ENCODE assay signal across 8 cellular contexts in the genomic region with DNA sequence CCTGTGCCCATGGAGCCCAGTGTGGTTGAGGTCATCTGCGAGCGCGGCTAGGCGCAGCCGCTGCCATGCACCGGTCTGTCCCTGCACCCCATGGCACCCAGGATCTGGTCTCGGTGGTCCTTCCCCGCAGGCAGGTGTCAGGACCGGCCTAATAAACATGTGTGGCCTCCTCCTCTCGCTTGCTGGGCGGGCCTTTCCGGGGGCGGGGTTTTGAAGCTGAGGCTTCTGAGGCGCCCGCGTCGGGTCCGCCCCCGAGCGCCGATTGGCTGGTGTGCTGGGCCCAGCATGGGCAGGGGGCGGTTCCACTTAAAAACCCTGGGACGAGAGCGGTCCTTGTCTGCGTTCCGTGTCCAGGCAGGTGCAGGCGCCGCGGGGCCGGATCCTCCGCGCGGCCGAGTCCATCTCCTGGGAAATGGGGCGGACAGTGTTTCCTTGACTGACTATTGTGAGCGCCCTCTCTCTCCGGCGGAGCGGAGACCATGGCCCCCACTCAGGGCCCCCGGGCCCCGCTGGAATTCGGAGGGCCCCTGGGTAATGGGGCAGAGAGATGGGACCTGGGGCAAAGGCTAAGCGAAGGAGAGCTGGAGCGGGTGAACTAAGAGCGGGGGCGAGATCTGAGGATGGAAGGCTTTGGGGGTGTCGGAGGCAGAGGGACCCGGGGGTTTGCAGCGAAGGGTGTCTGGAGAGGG. TPM values are rescaled to one million over a fixed set of nuclear protein-coding genes. Genes with fewer than 3 reads are reported as not detected.
A peak's percentile ranks its signal among the peaks of the same experiment; 100 is the strongest.
DNase-seq lines count a peak whose midpoint lies in the region; ATAC-seq and TF ChIP-seq lines count a peak whose summit lies in the region.

Gene TM7SF2, plus strand, starts transcription at position 336 of the 689 bp plus-strand sequence. Its CDS starts 144 bp downstream, at position 480.

- POLR2A ChIA-PET in activated CD4-positive, alpha-beta memory T cell treated with anti-CD3 and anti-CD28 coated beads for 36 hours (lab: Charles Lee), result interaction anchor here (0.6 to 2.8 kb wide), 8 partner anchors 10 to 244 kb away, joined by 3 to 19 read pairs (median 5); partner anchors contain the start of genes CDCA5, FAU, MRPL49 and SYVN1

- H3K27me3 ChIP-seq in liver (ENCODE audit: control insufficient read depth in 4 of 4, insufficient read depth in 4 of 4, low read length in 3 of 4), result no peaks in the 10 kb centered on the region

- peak within 1 kb of the TSS; percentile 31 to 62 for H3K9ac ChIP-seq in liver (ENCODE audit: low read depth in 1 of 2, low read length in 2 of 2)

- H3K4me1 Mint-ChIP-seq in activated CD4-positive, alpha-beta memory T cell treated with anti-CD3 and anti-CD28 coated beads for 36 hours (ENCODE audit: low read depth), result peaks cover 55% of the 10 kb centered on the region

- H3K9me3 ChIP-seq in liver (ENCODE audit: control insufficient read depth in 4 of 4, low read length in 3 of 4), result no peaks in the 10 kb centered on the region

- CTCF ChIA-PET in activated CD4-positive, alpha-beta memory T cell treated with anti-CD3 and anti-CD28 coated beads for 36 hours (lab: Charles Lee), result interaction anchor here (0.6 to 6.7 kb wide), 15 partner anchors 8 to 909 kb away, joined by 3 to 122 read pairs (median 8); partner anchors contain the start of genes ARL2, CAPN1, CDCA5 and FAU

- peaks cover 0 to 13% (median 10%) of the 10 kb centered on the region in 4 donors for H3K36me3 ChIP-seq in liver (ENCODE audit: control insufficient read depth in 4 of 4, insufficient read depth in 3 of 4, low read depth in 1 of 4, low read length in 3 of 4)

- ATAC-seq in GM19043 (IDR thresholded peaks at IDR 0.05; ENCODE audit: low read depth, unreplicated experiment), result peak; percentile 57
- ATAC-seq in HG03460 (IDR thresholded peaks at IDR 0.05; ENCODE audit: unreplicated experiment), result peak; percentile 46

- peak; percentile 35 for DNase-seq in AG09309 (ENCODE audit: low read depth)
- DNase-seq in NCI-H774 (lab: John Stamatoyannopoulos, UW), result peak; percentile 98
- peak; percentile 96 for DNase-seq in activated CD4-positive, alpha-beta memory T cell treated with anti-CD3 and anti-CD28 coated beads for 36 hours
- DNase-seq in dermis microvascular lymphatic vessel endothelial cell (ENCODE audit: low read depth in 2 of 2), result peak; percentile 75 to 93
- peak; percentile 96 for DNase-seq in stimulated activated CD4-positive, alpha-beta T cell treated with anti-CD3 and anti-CD28 coated beads, Interleukin-4, amount 100 ng/mL, for 1 hour

- peaks cover 4% of the 10 kb centered on the region for H3K36me3 Mint-ChIP-seq in activated CD4-positive, alpha-beta memory T cell treated with anti-CD3 and anti-CD28 coated beads for 36 hours

- no peak for TF ChIP-seq CTCF in AG09309 (IDR thresholded peaks at IDR 0.05; ENCODE audit: control insufficient read depth, insufficient read depth, low read depth, low read length, missing control alignments)
- TF ChIP-seq CTCF in liver (IDR thresholded peaks at IDR 0.05; ENCODE audit: low read depth, low read length, missing input control), result no peak

- 6% methylated on average over 49 of the region's 49 CpGs for WGBS in liver

- peak within 1 kb of the TSS; percentile 50 for H3K4me3 ChIP-seq in AG09309 (ENCODE audit: control insufficient read depth, low read depth, low read length)
- peak within 1 kb of the TSS; percentile 29 to 71 (median 55) for H3K4me3 ChIP-seq in liver (ENCODE audit: low read depth in 1 of 3, low read length in 3 of 3)

- H3K4me3 Mint-ChIP-seq in activated CD4-positive, alpha-beta memory T cell treated with anti-CD3 and anti-CD28 coated beads for 36 hours, result peak within 1 kb of the TSS; percentile 84

- H3K27ac Mint-ChIP-seq in activated CD4-positive, alpha-beta memory T cell treated with anti-CD3 and anti-CD28 coated beads for 36 hours, result peak within 1 kb of the TSS; percentile 80

- H3K4me1 ChIP-seq in liver (ENCODE audit: control insufficient read depth in 4 of 4, insufficient read depth in 4 of 4, low read length in 3 of 4), result peaks cover 26 to 61% (median 52%) of the 10 kb centered on the region in 4 donors

- no peaks in the 10 kb centered on the region for H3K9me3 Mint-ChIP-seq in activated CD4-positive, alpha-beta memory T cell treated with anti-CD3 and anti-CD28 coated beads for 36 hours

- no peak for TF ChIP-seq RAD21 in liver (IDR thresholded peaks at IDR 0.05)

- intact Hi-C loops in activated CD4-positive, alpha-beta memory T cell treated with anti-CD3 and anti-CD28 coated beads for 36 hours (cut with micrococcal nuclease), result loop anchor here (2.0 to 10.0 kb wide), 3 partner anchors 69 to 867 kb away; partner anchors contain the start of genes CAPN1, FKBP2, PPP1R14B and RASGRP2

- peak within 1 kb of the TSS; percentile 83 to 87 for H3K27ac ChIP-seq in liver (ENCODE audit: low read depth in 1 of 2, low read length in 2 of 2)

- no peaks in the 10 kb centered on the region for H3K27me3 Mint-ChIP-seq in activated CD4-positive, alpha-beta memory T cell treated with anti-CD3 and anti-CD28 coated beads for 36 hours

TF ChIP-seq in liver, 16 proteins besides CTCF, POLR2A, EP300 and RAD21:
- peak; percentile 50 for TF ChIP-seq MAX (IDR thresholded peaks at IDR 0.05)
- TF ChIP-seq EGR1 (IDR thresholded peaks at IDR 0.05; ENCODE audit: low read depth in 2 of 2), result peak in 1 of 2 donors; percentile 21
- peak in 1 of 2 donors; percentile 58 for TF ChIP-seq GABPA (IDR thresholded peaks at IDR 0.05 in 1 of 2, conservative IDR thresholded peaks at IDR 0.05 in 1 of 2)
- peak in 1 of 2 donors; percentile 25 for TF ChIP-seq HNF4A (conservative IDR thresholded peaks at IDR 0.05)
- TF ChIP-seq YY1 (IDR thresholded peaks at IDR 0.05), result peak; percentile 74
- no peak for TF ChIP-seq FOXA2 (IDR thresholded peaks at IDR 0.05)
- no peak for TF ChIP-seq ATF3 (IDR thresholded peaks at IDR 0.05)
- TF ChIP-seq SP1 (IDR thresholded peaks at IDR 0.05), result peak; percentile 73
- peak; percentile 13 to 27 for TF ChIP-seq RXRA (IDR thresholded peaks at IDR 0.05)
- TF ChIP-seq TAF1 (conservative IDR thresholded peaks at IDR 0.05), result no peak
- peak; percentile 90 for TF ChIP-seq REST (IDR thresholded peaks at IDR 0.05)
- TF ChIP-seq JUND (IDR thresholded peaks at IDR 0.05), result peak in 1 of 2 donors; percentile 13
TF ChIP-seq in liver: peak in this region for 9.

RNA-seq across cellular contexts. Expression of gene TM7SF2, which starts in this region (rescaled TPM):
- total RNA-seq in activated CD4-positive, alpha-beta memory T cell treated with anti-CD3 and anti-CD28 coated beads for 36 hours, result 10 to 100 TPM; 19.2 to 21.0 TPM
- 14.6 and 14.8 TPM in 2 replicates for total RNA-seq in dermis microvascular lymphatic vessel endothelial cell
- total RNA-seq in liver, result 100 to 1,000 TPM in 1 of 2 donors, 10 to 100 TPM in 1; 69.4 to 337 TPM
- 100 to 1,000 TPM in 1 of 2 donors, 10 to 100 TPM in 1; 39.0 to 109 TPM for polyA plus RNA-seq in liver

Comparison
In these comparisons a context has a peak if more than half of its experiments do, and no peak if none do; other contexts are left out.
1. Peak in every context shown above with its lines: DNase-seq, ATAC-seq, H3K4me3 ChIP-seq and H3K27ac ChIP-seq.
2. DNase-seq: peak in every context shown above with its lines; median percentile 98 in NCI-H774; 96 in activated CD4-positive, alpha-beta memory T cell treated with anti-CD3 and anti-CD28 coated beads for 36 hours; 96 in stimulated activated CD4-positive, alpha-beta T cell treated with anti-CD3 and anti-CD28 coated beads, Interleukin-4, amount 100 ng/mL, for 1 hour; 84 in dermis microvascular lymphatic vessel endothelial cell; 35 in AG09309.